24 cellular contexts compared by ENCODE assay signal in the genomic region with DNA sequence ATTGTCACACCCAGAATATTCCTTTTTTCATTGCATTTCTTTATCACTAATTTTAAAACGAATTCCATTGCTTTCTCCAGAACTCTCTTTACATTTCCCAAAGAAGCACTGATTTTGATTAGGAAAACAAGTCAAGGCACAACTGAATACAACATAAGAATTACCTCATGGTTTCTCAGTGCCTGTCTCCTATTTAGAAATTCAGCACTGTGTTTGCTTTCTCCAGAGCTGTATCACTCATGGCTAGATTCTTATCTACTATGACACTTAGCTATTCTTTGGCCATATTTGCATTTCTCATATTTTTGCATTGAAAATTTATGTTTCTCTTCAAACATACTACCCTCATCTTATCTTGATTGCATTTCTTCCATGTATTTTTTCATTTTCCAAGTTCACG.
DNase-seq lines count a peak whose midpoint lies in the region; ATAC-seq and TF ChIP-seq lines count a peak whose summit lies in the region.
"Had no signal": no experiment of that assay in that cellular context is flagged by ENCODE, and none has a peak within 500 bp of the region (broad histone marks: within the 10 kb centered on the region; RNA-seq: fewer than 3 reads in every experiment).

No MANE protein-coding gene starts in this region.

- H3K36me3 ChIP-seq in SK-N-MC (ENCODE audit: insufficient read depth, low read length) (no peaks in the 10 kb centered on the region), adipocyte (ENCODE audit: control insufficient read depth, insufficient read depth, low read length, severe bottlenecking) (no peaks in the 10 kb centered on the region), WERI-Rb-1 (no peaks in the 10 kb centered on the region)
- H3K36me3 ChIP-seq: BLaER1 treated with 17β-estradiol and CSF1 and Interleukin-3, amounts not matched to agents 10 nM and 100 nM had no signal

- TF ChIP-seq CTCF in WERI-Rb-1 (IDR thresholded peaks at IDR 0.05; ENCODE audit: low read depth, low read length) = no peak

- ATAC-seq in SK-N-SH treated with all-trans-retinoic acid at 6 μM for 48 hours = peak; percentile 43; the same call in 1 of the 3 replicates
- ATAC-seq: A549; CD8-positive, alpha-beta T cell; GM12878 had no signal

- H3K27me3 ChIP-seq in adipocyte (replicated peaks; ENCODE audit: control insufficient read depth, insufficient read depth, low read length) (no peaks in the 10 kb centered on the region), WERI-Rb-1 (ENCODE audit: insufficient read depth, low read depth, severe bottlenecking) (no peaks in the 10 kb centered on the region)
- H3K27me3 ChIP-seq: BLaER1 treated with 17β-estradiol and CSF1 and Interleukin-3, amounts not matched to agents 10 nM and 100 nM had no signal

- H3K9ac ChIP-seq in SK-N-MC (ENCODE audit: insufficient read length) = no peak overlapping the region
- H3K9ac ChIP-seq in adipocyte (ENCODE audit: low read length) = no peak overlapping the region
- H3K9ac ChIP-seq: BLaER1 treated with 17β-estradiol and CSF1 and Interleukin-3, amounts not matched to agents 10 nM and 100 nM had no signal

- H3K9me3 ChIP-seq in SK-N-MC (ENCODE audit: low read depth, low read length) (no peaks in the 10 kb centered on the region), adipocyte (ENCODE audit: control insufficient read depth, low read length) (no peaks in the 10 kb centered on the region), WERI-Rb-1 (ENCODE audit: severe bottlenecking) (peaks cover 2% of the 10 kb centered on the region)
- H3K9me3 ChIP-seq: A549, Caco-2 had no signal

- H3K4me3 ChIP-seq in SK-N-MC (no peak overlapping the region), adipocyte (ENCODE audit: low read length) (no peak overlapping the region), WERI-Rb-1 (ENCODE audit: low read depth, low read length) (no peak overlapping the region)
- H3K4me3 ChIP-seq: A549; BLaER1 treated with 17β-estradiol and CSF1 and Interleukin-3, amounts not matched to agents 10 nM and 100 nM; GM12878 had no signal

- H3K27ac ChIP-seq in SK-N-MC = 0 out of 2 replicates have a peak overlapping the region, but pooled peaks have one; percentile 11
- no peak overlapping the region for H3K27ac ChIP-seq in WERI-Rb-1
- H3K27ac ChIP-seq: 22Rv1; A549; BLaER1 treated with 17β-estradiol and CSF1 and Interleukin-3, amounts not matched to agents 10 nM and 100 nM; C4-2B had no signal

- DNase-seq in NCI-H146 treated with DMSO at 0.1 percent for 48 hours (lab: John Stamatoyannopoulos, UW; ENCODE audit: unreplicated experiment) (peak; percentile 5), NCI-H146 (lab: John Stamatoyannopoulos, UW) (no peak), SK-N-MC (ENCODE audit: low read depth, low spot score) (no peak), adipocyte (ENCODE audit: low read depth) (peak; percentile 3), DMS114 treated with DMSO at 0.1 percent for 48 hours (lab: John Stamatoyannopoulos, UW; ENCODE audit: unreplicated experiment) (no peak), WERI-Rb-1 (no peak)
- DNase-seq in activated CD8-positive, alpha-beta memory T cell treated with anti-CD3 and anti-CD28 coated beads, Interleukin-2, amount 50 U/mL, for 4 hours = no peak
- DNase-seq: AML-193; Caco-2; Calu3; CD4-positive, alpha-beta T cell; CD8-positive, alpha-beta T cell; DMS153; DMS53; DMS79; DND-41; EL; GDM1 had no signal

- H3K4me1 ChIP-seq in adipocyte (ENCODE audit: control insufficient read depth, insufficient read depth, low read length) = no peaks in the 10 kb centered on the region
- H3K4me1 ChIP-seq: A549; BLaER1 treated with 17β-estradiol and CSF1 and Interleukin-3, amounts not matched to agents 10 nM and 100 nM; Caco-2 had no signal

TF ChIP-seq in SK-N-SH treated with all-trans-retinoic acid at 6 μM for 48 hours, 23 proteins besides CTCF, POLR2A, EP300 and RAD21:
- TF ChIP-seq, protein P1, sequence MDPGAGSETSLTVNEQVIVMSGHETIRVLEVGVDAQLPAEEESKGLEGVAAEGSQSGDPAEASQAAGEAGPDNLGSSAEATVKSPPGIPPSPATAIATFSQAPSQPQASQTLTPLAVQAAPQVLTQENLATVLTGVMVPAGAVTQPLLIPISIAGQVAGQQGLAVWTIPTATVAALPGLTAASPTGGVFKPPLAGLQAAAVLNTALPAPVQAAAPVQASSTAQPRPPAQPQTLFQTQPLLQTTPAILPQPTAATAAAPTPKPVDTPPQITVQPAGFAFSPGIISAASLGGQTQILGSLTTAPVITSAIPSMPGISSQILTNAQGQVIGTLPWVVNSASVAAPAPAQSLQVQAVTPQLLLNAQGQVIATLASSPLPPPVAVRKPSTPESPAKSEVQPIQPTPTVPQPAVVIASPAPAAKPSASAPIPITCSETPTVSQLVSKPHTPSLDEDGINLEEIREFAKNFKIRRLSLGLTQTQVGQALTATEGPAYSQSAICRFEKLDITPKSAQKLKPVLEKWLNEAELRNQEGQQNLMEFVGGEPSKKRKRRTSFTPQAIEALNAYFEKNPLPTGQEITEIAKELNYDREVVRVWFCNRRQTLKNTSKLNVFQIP (CRISPR knock-in tag; IDR thresholded peaks at IDR 0.05; ENCODE audit: borderline replicate concordance, low read depth) = no peak
- no peak for TF ChIP-seq ESRRG (CRISPR knock-in tag; IDR thresholded peaks at IDR 0.05)
- no peak for TF ChIP-seq ZFP3 (CRISPR knock-in tag; IDR thresholded peaks at IDR 0.05)

Comparison
In these comparisons a context has a peak if more than half of its experiments do, and no peak if none do; other contexts are left out.
1. DNase-seq: peak in NCI-H146 treated with DMSO at 0.1 percent for 48 hours (single experiment) and adipocyte (single experiment); none in NCI-H146 (single experiment), SK-N-MC (single experiment), DMS114 treated with DMSO at 0.1 percent for 48 hours (single experiment), WERI-Rb-1 (single experiment) and activated CD8-positive, alpha-beta memory T cell treated with anti-CD3 and anti-CD28 coated beads, Interleukin-2, amount 50 U/mL, for 4 hours (single experiment).